17 cellular contexts compared by ENCODE assay signal in the genomic region with DNA sequence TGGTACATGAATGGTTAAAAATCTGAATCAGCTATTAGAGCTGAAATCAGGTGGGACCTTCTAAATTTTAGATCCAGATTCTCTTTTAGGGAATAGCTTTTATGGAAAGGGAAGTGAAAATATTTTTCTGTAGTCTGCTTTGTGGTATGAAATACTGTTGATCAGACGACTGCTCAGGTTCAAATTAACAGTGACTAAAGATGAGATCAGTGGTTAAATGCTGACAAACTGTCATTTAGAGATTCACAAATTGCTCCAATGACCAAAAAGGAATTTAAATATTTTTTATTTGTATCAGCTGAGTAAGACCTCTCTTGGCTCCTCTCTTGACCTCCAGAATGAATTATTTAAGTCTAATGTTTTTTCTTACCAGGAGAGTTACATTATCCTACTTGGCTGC.
"Had no signal": no experiment of that assay in that cellular context is flagged by ENCODE, and none has a peak within 500 bp of the region (broad histone marks: within the 10 kb centered on the region; RNA-seq: fewer than 3 reads in every experiment).

No MANE protein-coding gene starts in this region.

- H3K27me3 ChIP-seq: cardiac muscle cell, heart left ventricle had no signal

- H3K27ac ChIP-seq: cardiac muscle cell, heart left ventricle, VCaP had no signal

- ATAC-seq: activated CD4-positive, alpha-beta T cell treated with anti-CD3 and anti-CD28 coated beads for 36 hours; activated CD8-positive, alpha-beta T cell treated with anti-CD3 and anti-CD28 coated beads for 36 hours; activated naive CD8-positive, alpha-beta T cell treated with anti-CD3 and anti-CD28 coated beads, Interleukin-2, amount 50 U/mL, for 24 hours; heart left ventricle; left lobe of liver; natural killer cell; right cardiac atrium; stimulated activated effector memory CD8-positive, alpha-beta T cell treated with anti-CD3 and anti-CD28 coated beads, Interleukin-12 subunit alpha, Interleukin-12 subunit beta, amount 100 ng/mL, for 72 hours had no signal

- H3K4me1 ChIP-seq: heart left ventricle had no signal

- FAIRE-seq: astrocyte, colon, frontal cortex had no signal

- H3K9me3 ChIP-seq: heart left ventricle had no signal

- DNase-seq: activated CD4-positive, alpha-beta T cell treated with anti-CD3 and anti-CD28 coated beads for 36 hours; activated CD8-positive, alpha-beta memory T cell treated with anti-CD3 and anti-CD28 coated beads, Interleukin-2, amount 50 U/mL, for 4 hours; activated CD8-positive, alpha-beta T cell treated with anti-CD3 and anti-CD28 coated beads for 36 hours; activated naive CD4-positive, alpha-beta T cell; activated naive CD8-positive, alpha-beta T cell treated with anti-CD3 and anti-CD28 coated beads, Interleukin-2, amount 50 U/mL, for 24 hours; heart left ventricle; natural killer cell; right cardiac atrium; substantia nigra; T1000 had no signal

- H3K36me3 ChIP-seq: cardiac muscle cell, heart left ventricle had no signal

- H3K4me3 ChIP-seq: cardiac muscle cell, heart left ventricle had no signal
